In genomic region chr21:31559368-31560119, GRCh38 we compare ENCODE assay signal across 8 cellular contexts.
A peak's percentile ranks its signal among the peaks of the same experiment; 100 is the strongest.
DNase-seq lines count a peak whose midpoint lies in the region; ATAC-seq and TF ChIP-seq lines count a peak whose summit lies in the region.

No MANE protein-coding gene starts in this region.

- in situ Hi-C loops in transverse colon (cut with MboI; ENCODE audit: low pct_ligation_motif_present in 1 of 4, low pct_unique_long_range_greater_than_20kb in 1 of 4, low sequenced_read_pairs in 3 of 4), result no loop called here

- no peak for TF ChIP-seq CTCF in transverse colon (IDR thresholded peaks at IDR 0.05)

- H3K27ac Mint-ChIP-seq in activated naive CD8-positive, alpha-beta T cell treated with anti-CD3 and anti-CD28 coated beads, Interleukin-2, amount 10 ng/mL, durations not matched to agents 7 days and 5 days, result peak overlapping the region; percentile 92

- peak overlapping the region in 2 of 4 donors; percentile 32 to 59 for H3K27ac ChIP-seq in transverse colon

- no peaks in the 10 kb centered on the region for H3K36me3 ChIP-seq in transverse colon

- peak overlapping the region; percentile 97 for H3K4me3 Mint-ChIP-seq in activated naive CD8-positive, alpha-beta T cell treated with anti-CD3 and anti-CD28 coated beads, Interleukin-2, amount 10 ng/mL, durations not matched to agents 7 days and 5 days

- peaks cover 8 to 23% (median 16%) of the 10 kb centered on the region in 4 donors for H3K4me1 ChIP-seq in transverse colon

- H3K4me3 ChIP-seq in transverse colon, result peak overlapping the region; percentile 33 to 67 (median 60)

- peaks cover 21% of the 10 kb centered on the region for H3K27me3 Mint-ChIP-seq in activated naive CD8-positive, alpha-beta T cell treated with anti-CD3 and anti-CD28 coated beads, Interleukin-2, amount 10 ng/mL, durations not matched to agents 7 days and 5 days

- H3K36me3 Mint-ChIP-seq in activated naive CD8-positive, alpha-beta T cell treated with anti-CD3 and anti-CD28 coated beads, Interleukin-2, amount 10 ng/mL, durations not matched to agents 7 days and 5 days, result peaks cover 8% of the 10 kb centered on the region

- intact Hi-C loops in Right ventricle myocardium superior (cut with DNase I), result no loop called here
- intact Hi-C loops in posterior cingulate gyrus (cut with DNase I), result loop anchor here (5.0 kb wide), 2 partner anchors 173 to 212 kb away; partner anchors contain the start of gene SCAF4
- intact Hi-C loops in transverse colon (cut with DNase I; ENCODE audit: low total_unique reads), result no loop called here

- 0 to 13% methylated on average over 8 to 38 of the region's 54 CpGs for WGBS in transverse colon (ENCODE audit: low coverage in 1 of 2), 2 donors

- POLR2A ChIA-PET in activated naive CD8-positive, alpha-beta T cell treated with anti-CD3 and anti-CD28 coated beads, Interleukin-2, amount 10 ng/mL, durations not matched to agents 7 days and 5 days (lab: Charles Lee), result interaction anchor here (0.6 to 2.0 kb wide), 21 partner anchors 10 to 379 kb away, joined by 3 to 12 read pairs (median 3); no protein-coding TSS in a partner anchor

- TF ChIP-seq POLR2A in transverse colon (IDR thresholded peaks at IDR 0.05), result no peak

- peaks cover 49% of the 10 kb centered on the region for H3K27me3 ChIP-seq in transverse colon

- peaks cover 27% of the 10 kb centered on the region for H3K4me1 Mint-ChIP-seq in activated naive CD8-positive, alpha-beta T cell treated with anti-CD3 and anti-CD28 coated beads, Interleukin-2, amount 10 ng/mL, durations not matched to agents 7 days and 5 days

- H3K9me3 Mint-ChIP-seq in activated naive CD8-positive, alpha-beta T cell treated with anti-CD3 and anti-CD28 coated beads, Interleukin-2, amount 10 ng/mL, durations not matched to agents 7 days and 5 days, result no peaks in the 10 kb centered on the region

- H3K9me3 ChIP-seq in transverse colon, result no peaks in the 10 kb centered on the region

- ATAC-seq in GM21717 (IDR thresholded peaks at IDR 0.05; ENCODE audit: unreplicated experiment) (peak; percentile 82), SK-N-SH treated with all-trans-retinoic acid at 6 μM for 48 hours (peak; percentile 95), Right ventricle myocardium superior (ENCODE audit: poor library complexity) (peak; percentile 96)
- peak; percentile 87 for ATAC-seq in activated naive CD8-positive, alpha-beta T cell treated with anti-CD3 and anti-CD28 coated beads, Interleukin-2, amount 10 ng/mL, durations not matched to agents 7 days and 5 days (ENCODE audit: low read depth)

- TF ChIP-seq EP300 in transverse colon (IDR thresholded peaks at IDR 0.05; ENCODE audit: low read depth), result no peak

- peak; percentile 83 for DNase-seq in DMS114 treated with DMSO at 0.1 percent for 48 hours (lab: John Stamatoyannopoulos, UW; ENCODE audit: unreplicated experiment)
- peak; percentile 91 for DNase-seq in LHCN-M2 (ENCODE audit: low read depth)
- peak; percentile 96 for DNase-seq in activated naive CD8-positive, alpha-beta T cell treated with anti-CD3 and anti-CD28 coated beads, Interleukin-2, amount 10 ng/mL, durations not matched to agents 7 days and 5 days
- peak; percentile 95 for DNase-seq in Right ventricle myocardium superior
- DNase-seq in posterior cingulate gyrus, result peak; percentile 90 to 99 (median 94)
- DNase-seq in transverse colon, result peak; percentile 90

TF ChIP-seq in SK-N-SH treated with all-trans-retinoic acid at 6 μM for 48 hours, 23 proteins besides CTCF, POLR2A, EP300 and RAD21:
- no peak for TF ChIP-seq ZNF70 (CRISPR knock-in tag; IDR thresholded peaks at IDR 0.05)
